17 cellular contexts compared by ENCODE assay signal in genomic region chr2:42328923-42329322, GRCh38. TPM values are rescaled to one million over a fixed set of nuclear protein-coding genes. Genes with fewer than 3 reads are reported as not detected.
DNase-seq lines count a peak whose midpoint lies in the region; ATAC-seq and TF ChIP-seq lines count a peak whose summit lies in the region.
"Had no signal": no experiment of that assay in that cellular context is flagged by ENCODE, and none has a peak within 500 bp of the region (broad histone marks: within the 10 kb centered on the region; RNA-seq: fewer than 3 reads in every experiment).

No MANE protein-coding gene starts in this region.

- no peak for DNase-seq in CD4-positive, alpha-beta T cell
- DNase-seq in uterus (no peak), DMS114 treated with DMSO at 0.1 percent for 48 hours (lab: John Stamatoyannopoulos, UW; ENCODE audit: unreplicated experiment) (no peak)
- DNase-seq: 8988T; BE2C; C1 segment of cervical spinal cord; Caco-2; Calu3; CD8-positive, alpha-beta T cell; DMS153; DMS79; DND-41 had no signal

- no peaks in the 10 kb centered on the region for H3K9me3 Mint-ChIP-seq in CD4-positive, alpha-beta T cell
- H3K9me3 Mint-ChIP-seq in activated T-helper 17 cell treated with anti-CD3 and anti-CD28 coated beads, Interleukin-2, amount 50 U/mL, for 72 hours = no peaks in the 10 kb centered on the region
- H3K9me3 Mint-ChIP-seq: CD14-positive monocyte; CD4-positive, CD25-positive, alpha-beta regulatory T cell; CD8-positive, alpha-beta T cell had no signal

- peak overlapping the region; percentile 54 for H3K27ac Mint-ChIP-seq in CD4-positive, alpha-beta T cell
- H3K27ac Mint-ChIP-seq in activated T-helper 17 cell treated with anti-CD3 and anti-CD28 coated beads, Interleukin-2, amount 50 U/mL, for 72 hours = peak overlapping the region; percentile 73

- H3K4me1 Mint-ChIP-seq in CD4-positive, alpha-beta T cell (ENCODE audit: low read depth) = peaks cover 4% of the 10 kb centered on the region
- no peaks in the 10 kb centered on the region for H3K4me1 Mint-ChIP-seq in activated T-helper 17 cell treated with anti-CD3 and anti-CD28 coated beads, Interleukin-2, amount 50 U/mL, for 72 hours
- H3K4me1 Mint-ChIP-seq: CD14-positive monocyte had no signal

- no peaks in the 10 kb centered on the region for H3K27me3 Mint-ChIP-seq in CD4-positive, alpha-beta T cell
- H3K27me3 Mint-ChIP-seq in activated T-helper 17 cell treated with anti-CD3 and anti-CD28 coated beads, Interleukin-2, amount 50 U/mL, for 72 hours = no peaks in the 10 kb centered on the region
- H3K27me3 Mint-ChIP-seq: CD4-positive, CD25-positive, alpha-beta regulatory T cell had no signal

- intact Hi-C loops in CD4-positive, alpha-beta T cell (cut with DNase I, micrococcal nuclease) = loop anchor here (1.0 to 5.0 kb wide), 4 partner anchors 232 to 460 kb away; no protein-coding TSS in a partner anchor
- intact Hi-C loops in uterus (cut with DNase I; ENCODE audit: low total_unique reads) = loop anchor here (5.0 kb wide), 1 partner anchor 232 kb away; no protein-coding TSS in a partner anchor

- H3K36me3 Mint-ChIP-seq in CD4-positive, alpha-beta T cell (ENCODE audit: low read depth) = peaks cover 93% of the 10 kb centered on the region
- peaks cover 99% of the 10 kb centered on the region for H3K36me3 Mint-ChIP-seq in activated T-helper 17 cell treated with anti-CD3 and anti-CD28 coated beads, Interleukin-2, amount 50 U/mL, for 72 hours (ENCODE audit: low read depth)

- no peaks in the 10 kb centered on the region for H3K36me3 ChIP-seq in uterus

- POLR2A ChIA-PET in CD4-positive, alpha-beta T cell (lab: Charles Lee) = no interaction called here

- CTCF ChIA-PET in CD4-positive, alpha-beta T cell (lab: Charles Lee) = interaction anchor here (1.2 to 1.4 kb wide), 3 partner anchors 9 to 488 kb away, joined by 3 read pairs; no protein-coding TSS in a partner anchor

- no peak for TF ChIP-seq POLR2A in uterus (IDR thresholded peaks at IDR 0.05)

- H3K4me3 ChIP-seq in uterus = no peak overlapping the region
- H3K4me3 ChIP-seq: BLaER1 had no signal

- H3K27me3 ChIP-seq in CD4-positive, alpha-beta T cell (ENCODE audit: control insufficient read depth, insufficient read depth, low read length) = no peaks in the 10 kb centered on the region
- H3K27me3 ChIP-seq in uterus = no peaks in the 10 kb centered on the region
- H3K27me3 ChIP-seq: BE2C, BLaER1 had no signal

- no peak overlapping the region for H3K27ac ChIP-seq in CD4-positive, alpha-beta T cell (ENCODE audit: low read depth, low read length)
- H3K27ac ChIP-seq in uterus = peak overlapping the region; percentile 32 to 72
- H3K27ac ChIP-seq: BLaER1 had no signal

- H3K4me1 ChIP-seq in uterus = peaks cover 0 to 9% of the 10 kb centered on the region in 2 donors
- H3K4me1 ChIP-seq: BE2C, Caco-2 had no signal

- ATAC-seq in CD4-positive, alpha-beta T cell (ENCODE audit: poor library complexity) = no peak
- ATAC-seq in activated T-helper 17 cell treated with anti-CD3 and anti-CD28 coated beads, Interleukin-2, amount 50 U/mL, for 72 hours (replicated peaks) = no peak
- ATAC-seq in GM21528 (IDR thresholded peaks at IDR 0.05; ENCODE audit: low FRiP score, unreplicated experiment) = no peak

- H3K4me3 Mint-ChIP-seq in CD4-positive, alpha-beta T cell = no peak overlapping the region
- H3K4me3 Mint-ChIP-seq in activated T-helper 17 cell treated with anti-CD3 and anti-CD28 coated beads, Interleukin-2, amount 50 U/mL, for 72 hours = no peak overlapping the region
- H3K4me3 Mint-ChIP-seq: CD14-positive monocyte; CD4-positive, CD25-positive, alpha-beta regulatory T cell; CD8-positive, alpha-beta T cell had no signal

- no peak for TF ChIP-seq CTCF in CD4-positive, alpha-beta T cell (IDR thresholded peaks at IDR 0.05)
- no peak for TF ChIP-seq CTCF in uterus (IDR thresholded peaks at IDR 0.05)

- H3K9me3 ChIP-seq in CD4-positive, alpha-beta T cell (ENCODE audit: control insufficient read depth, low read length) = no peaks in the 10 kb centered on the region
- H3K9me3 ChIP-seq in uterus = no peaks in the 10 kb centered on the region
- H3K9me3 ChIP-seq: BE2C, BLaER1, Caco-2 had no signal

RNA-seq across cellular contexts. Expression of gene COX7A2L, which starts 32.1 kb away (rescaled TPM):
- total RNA-seq in CD4-positive, alpha-beta T cell = 10 to 100 TPM; 51.3 to 57.3 TPM
- 10 to 100 TPM; 60.7 to 94.8 TPM for total RNA-seq in activated T-helper 17 cell treated with anti-CD3 and anti-CD28 coated beads, Interleukin-2, amount 50 U/mL, for 72 hours
- total RNA-seq in uterus = 100 to 1,000 TPM in 3 of 4 donors, 10 to 100 TPM in 1; 46.6 to 196 (median 126) TPM
